Comparison of ENCODE assay signal across 30 cellular contexts in the genomic region with DNA sequence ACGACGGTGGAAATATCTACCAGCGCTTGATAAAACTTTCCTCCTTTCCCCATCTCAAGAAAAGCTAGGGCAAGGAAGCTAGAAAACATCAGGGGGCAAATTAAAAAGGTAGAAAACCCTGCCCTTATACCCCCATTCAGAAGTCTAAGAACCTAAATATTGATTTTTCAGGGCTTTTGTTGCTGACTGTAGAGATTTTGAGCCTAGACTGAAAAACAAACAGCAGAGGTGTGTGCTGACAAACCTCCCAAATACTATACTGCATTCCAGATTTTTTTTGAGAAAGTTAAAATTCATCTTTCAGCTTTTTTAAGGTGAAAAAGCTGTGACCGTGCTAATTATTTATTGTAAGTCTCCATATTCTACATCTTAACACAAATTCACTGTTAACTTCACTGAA.
"Had no signal": no experiment of that assay in that cellular context is flagged by ENCODE, and none has a peak within 500 bp of the region (broad histone marks: within the 10 kb centered on the region; RNA-seq: fewer than 3 reads in every experiment).

No MANE protein-coding gene starts in this region.

- H3K27ac Mint-ChIP-seq: activated CD4-positive, alpha-beta memory T cell treated with anti-CD3 and anti-CD28 coated beads for 36 hours; activated CD4-positive, alpha-beta T cell treated with anti-CD3 and anti-CD28 coated beads for 36 hours; activated CD4-positive, alpha-beta T cell treated with anti-CD3 and anti-CD28 coated beads, Interleukin-2, amount 10 ng/mL, durations not matched to agents 24 days and 14 days; activated CD8-positive, alpha-beta memory T cell treated with anti-CD3 and anti-CD28 coated beads, Interleukin-2, amount 10 ng/mL, durations not matched to agents 7 days and 5 days; activated CD8-positive, alpha-beta T cell treated with anti-CD3 and anti-CD28 coated beads, Interleukin-2, amount 10 ng/mL, durations not matched to agents 7 days and 5 days; activated naive CD4-positive, alpha-beta T cell treated with anti-CD3 and anti-CD28 coated beads for 36 hours; activated naive CD4-positive, alpha-beta T cell treated with anti-CD3 and anti-CD28 coated beads, Interleukin-2, amount 50 U/mL, for 24 hours; activated naive CD8-positive, alpha-beta T cell treated with anti-CD3 and anti-CD28 coated beads for 36 hours; activated naive CD8-positive, alpha-beta T cell treated with anti-CD3 and anti-CD28 coated beads, Interleukin-2, amount 50 U/mL, for 24 hours; activated T-helper 1 cell treated with anti-CD3 and anti-CD28 coated beads, Interleukin-12 subunit alpha, Interleukin-12 subunit beta, Interleukin-2, Interleukin-4 antibody, amounts not matched to agents 30 ng/mL and 10 ng/mL and 1 ng/mL, durations not matched to agents 14 hours and 24 hours and 36 hours; activated T-helper 2 cell treated with anti-CD3 and anti-CD28 coated beads, Interferon-gamma antibody, Interleukin-2, Interleukin-4, amounts not matched to agents 10 μg/mL and 5 μg/mL and 100 μg/mL, durations not matched to agents 14 hours and 24 hours and 36 hours had no signal

- H3K36me3 ChIP-seq: adrenal gland, colonic mucosa, gastrocnemius medialis, heart left ventricle had no signal

- H3K27me3 ChIP-seq: adrenal gland, body of pancreas, colonic mucosa, foreskin keratinocyte, gastrocnemius medialis, heart left ventricle had no signal

- H3K4me1 Mint-ChIP-seq: activated naive CD4-positive, alpha-beta T cell treated with anti-CD3 and anti-CD28 coated beads, Interleukin-2, amount 50 U/mL, for 24 hours had no signal

- H3K4me3 ChIP-seq: adrenal gland, body of pancreas, colonic mucosa, gastrocnemius medialis, heart left ventricle had no signal

- H3K27me3 Mint-ChIP-seq: activated CD8-positive, alpha-beta memory T cell treated with anti-CD3 and anti-CD28 coated beads, Interleukin-2, amount 10 ng/mL, durations not matched to agents 7 days and 5 days; activated naive CD4-positive, alpha-beta T cell treated with anti-CD3 and anti-CD28 coated beads, Interleukin-2, amount 50 U/mL, for 24 hours had no signal

- H3K36me3 Mint-ChIP-seq: activated CD4-positive, alpha-beta memory T cell treated with anti-CD3 and anti-CD28 coated beads for 36 hours; activated CD8-positive, alpha-beta memory T cell treated with anti-CD3 and anti-CD28 coated beads, Interleukin-2, amount 10 ng/mL, durations not matched to agents 7 days and 5 days; activated naive CD4-positive, alpha-beta T cell treated with anti-CD3 and anti-CD28 coated beads, Interleukin-2, amount 50 U/mL, for 24 hours; activated naive CD8-positive, alpha-beta T cell treated with anti-CD3 and anti-CD28 coated beads for 36 hours had no signal

- H3K27ac ChIP-seq: adrenal gland, body of pancreas, colonic mucosa, epithelial cell of prostate, foreskin keratinocyte, gastrocnemius medialis, heart left ventricle had no signal

- ATAC-seq: activated CD4-positive, alpha-beta T cell treated with anti-CD3 and anti-CD28 coated beads for 36 hours; activated CD8-positive, alpha-beta memory T cell treated with anti-CD3 and anti-CD28 coated beads, Interleukin-2, amount 10 ng/mL, durations not matched to agents 7 days and 5 days; activated CD8-positive, alpha-beta T cell treated with anti-CD3 and anti-CD28 coated beads, Interleukin-2, amount 10 ng/mL, durations not matched to agents 7 days and 5 days; activated naive CD8-positive, alpha-beta T cell treated with anti-CD3 and anti-CD28 coated beads, Interleukin-2, amount 50 U/mL, for 24 hours; body of pancreas; foreskin keratinocyte; gastrocnemius medialis; heart left ventricle had no signal

- H3K9me3 ChIP-seq: adrenal gland, body of pancreas, colonic mucosa, gastrocnemius medialis, heart left ventricle had no signal

- H3K9me3 Mint-ChIP-seq: activated CD4-positive, alpha-beta memory T cell treated with anti-CD3 and anti-CD28 coated beads for 36 hours; activated naive CD4-positive, alpha-beta T cell treated with anti-CD3 and anti-CD28 coated beads for 36 hours; activated naive CD4-positive, alpha-beta T cell treated with anti-CD3 and anti-CD28 coated beads, Interleukin-2, amount 50 U/mL, for 24 hours; activated naive CD8-positive, alpha-beta T cell treated with anti-CD3 and anti-CD28 coated beads for 36 hours; activated T-helper 1 cell treated with anti-CD3 and anti-CD28 coated beads, Interleukin-12 subunit alpha, Interleukin-12 subunit beta, Interleukin-2, Interleukin-4 antibody, amounts not matched to agents 30 ng/mL and 10 ng/mL and 1 ng/mL, durations not matched to agents 14 hours and 24 hours and 36 hours; activated T-helper 2 cell treated with anti-CD3 and anti-CD28 coated beads, Interferon-gamma antibody, Interleukin-2, Interleukin-4, amounts not matched to agents 10 μg/mL and 5 μg/mL and 100 μg/mL, durations not matched to agents 14 hours and 24 hours and 36 hours had no signal

- H3K4me1 ChIP-seq: adrenal gland, body of pancreas, colonic mucosa, foreskin keratinocyte, gastrocnemius medialis, heart left ventricle had no signal

- DNase-seq: activated CD4-positive, alpha-beta memory T cell treated with anti-CD3 and anti-CD28 coated beads for 36 hours; activated CD4-positive, alpha-beta T cell treated with anti-CD3 and anti-CD28 coated beads for 36 hours; activated CD4-positive, alpha-beta T cell treated with anti-CD3 and anti-CD28 coated beads, Interleukin-2, amount 10 ng/mL, durations not matched to agents 24 days and 14 days; activated CD4-positive, CD25-positive, alpha-beta regulatory T cell; activated CD4-positive, CD25-positive, alpha-beta regulatory T cell treated with anti-CD3 and anti-CD28 coated beads, Interleukin-2, amount 50 U/mL, for 72 hours; activated CD8-positive, alpha-beta memory T cell treated with anti-CD3 and anti-CD28 coated beads, Interleukin-2, amount 10 ng/mL, durations not matched to agents 7 days and 5 days; activated CD8-positive, alpha-beta memory T cell treated with anti-CD3 and anti-CD28 coated beads, Interleukin-2, amount 50 U/mL, for 4 hours; activated CD8-positive, alpha-beta T cell treated with anti-CD3 and anti-CD28 coated beads, Interleukin-2, amount 10 ng/mL, durations not matched to agents 7 days and 5 days; activated effector memory CD4-positive, alpha-beta T cell treated with anti-CD3 and anti-CD28 coated beads, Interleukin-2, amount 50 U/mL, for 16 hours; activated naive CD4-positive, alpha-beta T cell treated with anti-CD3 and anti-CD28 coated beads for 36 hours; activated naive CD8-positive, alpha-beta T cell treated with anti-CD3 and anti-CD28 coated beads for 36 hours; activated naive CD8-positive, alpha-beta T cell treated with anti-CD3 and anti-CD28 coated beads, Interleukin-2, amount 50 U/mL, for 24 hours; activated T-cell treated with anti-CD3 and anti-CD28 coated beads, Interleukin-2, amount 50 U/mL, for 1 hour; activated T-cell treated with anti-CD3 and anti-CD28 coated beads, Interleukin-2, amount 50 U/mL, for 48 hours; adrenal gland; amygdala; aorta; body of pancreas; caudate nucleus; colonic mucosa; effector CD8-positive, alpha-beta T cell; foreskin keratinocyte; gastrocnemius medialis; glutamatergic neuron; heart left ventricle; T-helper 2 cell had no signal

- H3K4me3 Mint-ChIP-seq: activated CD4-positive, alpha-beta memory T cell treated with anti-CD3 and anti-CD28 coated beads for 36 hours; activated CD4-positive, alpha-beta T cell treated with anti-CD3 and anti-CD28 coated beads for 36 hours; activated CD4-positive, alpha-beta T cell treated with anti-CD3 and anti-CD28 coated beads, Interleukin-2, amount 10 ng/mL, durations not matched to agents 24 days and 14 days; activated CD8-positive, alpha-beta memory T cell treated with anti-CD3 and anti-CD28 coated beads, Interleukin-2, amount 10 ng/mL, durations not matched to agents 7 days and 5 days; activated CD8-positive, alpha-beta T cell treated with anti-CD3 and anti-CD28 coated beads, Interleukin-2, amount 10 ng/mL, durations not matched to agents 7 days and 5 days; activated naive CD4-positive, alpha-beta T cell treated with anti-CD3 and anti-CD28 coated beads for 36 hours; activated naive CD4-positive, alpha-beta T cell treated with anti-CD3 and anti-CD28 coated beads, Interleukin-2, amount 50 U/mL, for 24 hours; activated naive CD8-positive, alpha-beta T cell treated with anti-CD3 and anti-CD28 coated beads for 36 hours; activated naive CD8-positive, alpha-beta T cell treated with anti-CD3 and anti-CD28 coated beads, Interleukin-2, amount 50 U/mL, for 24 hours; activated T-helper 1 cell treated with anti-CD3 and anti-CD28 coated beads, Interleukin-12 subunit alpha, Interleukin-12 subunit beta, Interleukin-2, Interleukin-4 antibody, amounts not matched to agents 30 ng/mL and 10 ng/mL and 1 ng/mL, durations not matched to agents 14 hours and 24 hours and 36 hours had no signal
